ENCODE assay signal across 11 cellular contexts in the genomic region with DNA sequence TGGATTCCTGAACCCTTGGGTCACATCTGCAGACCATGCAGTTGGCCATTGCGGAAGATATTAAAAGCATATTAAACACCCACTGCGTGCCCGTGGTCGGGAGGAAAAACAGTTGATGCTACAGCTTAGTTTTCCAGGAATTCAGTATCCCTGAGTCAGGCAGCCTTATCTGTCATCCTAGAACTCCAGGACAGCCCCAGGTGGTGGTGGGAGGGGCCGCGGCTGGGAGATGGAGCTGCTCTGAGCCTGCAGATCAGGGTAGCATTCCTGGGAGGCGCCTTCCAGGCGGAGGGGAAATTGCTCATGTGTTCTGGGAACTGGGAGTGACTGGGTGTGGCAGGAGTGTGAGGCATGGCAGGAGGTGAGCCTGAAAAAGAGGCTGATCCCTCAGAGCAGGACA.
DNase-seq lines count a peak whose midpoint lies in the region; ATAC-seq and TF ChIP-seq lines count a peak whose summit lies in the region.
"Had no signal": no experiment of that assay in that cellular context is flagged by ENCODE, and none has a peak within 500 bp of the region (broad histone marks: within the 10 kb centered on the region; RNA-seq: fewer than 3 reads in every experiment).

No MANE protein-coding gene starts in this region.

- H3K9me3 ChIP-seq in AG04450 (ENCODE audit: control insufficient read depth, insufficient read depth, low read length), result no peaks in the 10 kb centered on the region
- no peaks in the 10 kb centered on the region for H3K9me3 ChIP-seq in colonic mucosa
- no peaks in the 10 kb centered on the region for H3K9me3 ChIP-seq in lower lobe of right lung

- DNase-seq in AG04450 (ENCODE audit: low read depth, low spot score) (peak; percentile 11), HuH-7 (ENCODE audit: low spot score) (peak; percentile 38), colonic mucosa (peak; percentile 89), lower lobe of right lung (peak; percentile 56), UCSD-AML1 (lab: John Stamatoyannopoulos, UW; ENCODE audit: unreplicated experiment) (no peak)
- no peak for DNase-seq in activated effector memory CD4-positive, alpha-beta T cell treated with anti-CD3 and anti-CD28 coated beads, Interleukin-2, amount 50 U/mL, for 16 hours
- no peak for DNase-seq in NK-92 treated with Interleukin-12 subunit alpha and Interleukin-12 subunit beta, amount 100 ng/mL, for 24 hours (lab: John Stamatoyannopoulos, UW)
- DNase-seq: activated CD4-positive, CD25-positive, alpha-beta regulatory T cell treated with anti-CD3 and anti-CD28 coated beads, Interleukin-2, amount 50 U/mL, for 72 hours; CD4-positive, CD25-positive, alpha-beta regulatory T cell; NCI-H524 treated with DMSO at 0.1 percent for 48 hours had no signal

- H3K27me3 ChIP-seq in AG04450 (ENCODE audit: control insufficient read depth, insufficient read depth, low read length), result no peaks in the 10 kb centered on the region
- no peaks in the 10 kb centered on the region for H3K27me3 ChIP-seq in colonic mucosa
- no peaks in the 10 kb centered on the region for H3K27me3 ChIP-seq in lower lobe of right lung (ENCODE audit: low read depth)

- H3K4me1 ChIP-seq in colonic mucosa (peaks cover 5% of the 10 kb centered on the region), lower lobe of right lung (peaks cover 18% of the 10 kb centered on the region)

- peak; percentile 78 to 82 for ATAC-seq in lower lobe of right lung
- ATAC-seq in GM18909 (IDR thresholded peaks at IDR 0.05; ENCODE audit: poor library complexity, unreplicated experiment), result no peak

- no peaks in the 10 kb centered on the region for H3K36me3 ChIP-seq in colonic mucosa
- H3K36me3 ChIP-seq in lower lobe of right lung, result no peaks in the 10 kb centered on the region

- H3K4me3 ChIP-seq in AG04450 (ENCODE audit: low read depth, low read length) (no peak overlapping the region), colonic mucosa (no peak overlapping the region), lower lobe of right lung (no peak overlapping the region)

- POLR2A ChIA-PET in AG04450 (lab: Yijun Ruan, JAX), result interaction anchor here (0.7 kb wide), 1 partner anchor 379 kb away, joined by 5 read pairs; no protein-coding TSS in a partner anchor

- intact Hi-C loops in colonic mucosa (cut with DNase I), result no loop called here
- intact Hi-C loops in lower lobe of right lung (cut with DNase I), result no loop called here

- H3K27ac ChIP-seq in AG04450 (ENCODE audit: low read depth, low read length), result no peak overlapping the region
- peak overlapping the region; percentile 40 for H3K27ac ChIP-seq in colonic mucosa
- H3K27ac ChIP-seq in lower lobe of right lung, result peak overlapping the region; percentile 67

- TF ChIP-seq CTCF in AG04450 (IDR thresholded peaks at IDR 0.05; ENCODE audit: low read depth, low read length), result no peak
- no peak for TF ChIP-seq CTCF in colonic mucosa (IDR thresholded peaks at IDR 0.05)
- TF ChIP-seq CTCF in lower lobe of right lung (IDR thresholded peaks at IDR 0.05), result no peak

- H3K9ac ChIP-seq in colonic mucosa (ENCODE audit: low read depth in 2 of 2, low read length in 2 of 2), result peak overlapping the region in 1 of 2 donors; percentile 46

- CTCF ChIA-PET in AG04450 (lab: Charles Lee), result interaction anchor here (0.6 to 0.7 kb wide), 2 partner anchors 10 to 460 kb away, joined by 3 to 4 read pairs; no protein-coding TSS in a partner anchor

Comparison
In these comparisons a context has a peak if more than half of its experiments do, and no peak if none do; other contexts are left out.
1. DNase-seq: peak in AG04450 (single experiment), HuH-7 (single experiment), colonic mucosa (single experiment) and lower lobe of right lung (single experiment); none in UCSD-AML1 (single experiment), activated effector memory CD4-positive, alpha-beta T cell treated with anti-CD3 and anti-CD28 coated beads, Interleukin-2, amount 50 U/mL, for 16 hours (single experiment) and NK-92 treated with Interleukin-12 subunit alpha and Interleukin-12 subunit beta, amount 100 ng/mL, for 24 hours (single experiment).